12 cellular contexts compared by ENCODE assay signal in the genomic region with DNA sequence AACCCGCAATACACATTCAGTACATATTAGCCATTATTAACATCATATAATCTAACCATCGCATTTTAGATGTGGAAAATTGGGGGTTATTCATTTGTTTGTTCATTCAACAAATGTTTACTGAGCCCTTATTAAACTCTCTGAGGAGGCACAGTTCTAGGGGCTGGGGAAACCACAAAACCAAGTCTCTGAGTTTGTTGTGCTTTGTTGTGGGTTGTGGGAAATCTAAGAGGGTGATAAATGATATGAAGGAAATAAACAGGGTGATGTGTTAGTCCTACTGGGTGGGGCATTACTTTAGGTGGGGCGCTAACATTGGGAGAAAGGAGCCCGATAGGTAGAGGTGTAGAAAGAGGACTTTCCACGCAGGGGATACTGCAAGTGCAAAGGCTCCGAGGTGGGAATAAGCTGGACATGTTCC.
DNase-seq lines count a peak whose midpoint lies in the region; ATAC-seq, FAIRE-seq and TF ChIP-seq lines count a peak whose summit lies in the region.
"Had no signal": no experiment of that assay in that cellular context is flagged by ENCODE, and none has a peak within 500 bp of the region (broad histone marks: within the 10 kb centered on the region; RNA-seq: fewer than 3 reads in every experiment).

No MANE protein-coding gene starts in this region.

- intact Hi-C loops in activated CD4-positive, alpha-beta T cell treated with anti-CD3 and anti-CD28 coated beads, Interleukin-2, amount 10 ng/mL, durations not matched to agents 24 days and 14 days (cut with micrococcal nuclease), result loop anchor here (2.0 kb wide), 1 partner anchor 177 kb away; no protein-coding TSS in a partner anchor
- intact Hi-C loops in PC-3 (cut with micrococcal nuclease), result loop anchor here (2.0 kb wide), 2 partner anchors 45 to 177 kb away; no protein-coding TSS in a partner anchor
- intact Hi-C loops in K562 (cut with micrococcal nuclease), result loop anchor here (2.0 to 10.0 kb wide), 2 partner anchors 139 to 173 kb away; a partner anchor contains a TSS

- H3K4me1 Mint-ChIP-seq in activated CD4-positive, alpha-beta T cell treated with anti-CD3 and anti-CD28 coated beads, Interleukin-2, amount 10 ng/mL, durations not matched to agents 24 days and 14 days, result peaks cover 15% of the 10 kb centered on the region

- peaks cover 16% of the 10 kb centered on the region for H3K27me3 ChIP-seq in PC-3 (ENCODE audit: low read length)
- H3K27me3 ChIP-seq in K562 (ENCODE audit: control insufficient read depth in 2 of 2, insufficient read depth in 2 of 2, low read length in 2 of 2), result peaks cover 8 to 17% of the 10 kb centered on the region in 2 experiments; a peak in 4 of 5 replicates
- H3K27me3 ChIP-seq: gastroesophageal sphincter, testis had no signal

- H3K36me3 Mint-ChIP-seq in activated CD4-positive, alpha-beta T cell treated with anti-CD3 and anti-CD28 coated beads, Interleukin-2, amount 10 ng/mL, durations not matched to agents 24 days and 14 days (ENCODE audit: low read depth), result no peaks in the 10 kb centered on the region

- H3K27ac Mint-ChIP-seq in activated CD4-positive, alpha-beta T cell treated with anti-CD3 and anti-CD28 coated beads, Interleukin-2, amount 10 ng/mL, durations not matched to agents 24 days and 14 days, result peak overlapping the region; percentile 4

- H4K20me1 ChIP-seq in PC-3 (ENCODE audit: low read length) (no peaks in the 10 kb centered on the region), K562 (replicated peaks; ENCODE audit: control insufficient read depth, insufficient read depth, low read length) (no peaks in the 10 kb centered on the region)

- H3K27ac ChIP-seq in PC-3 (ENCODE audit: low read length), result no peak overlapping the region
- no peak overlapping the region for H3K27ac ChIP-seq in K562 (ENCODE audit: extremely low read depth, low read depth, low read length)
- H3K27ac ChIP-seq: dorsolateral prefrontal cortex, gastroesophageal sphincter, testis had no signal

- no peaks in the 10 kb centered on the region for H3K36me3 ChIP-seq in PC-3 (ENCODE audit: low read depth, low read length)
- no peaks in the 10 kb centered on the region for H3K36me3 ChIP-seq in K562 (ENCODE audit: control insufficient read depth, insufficient read depth, low read length)
- H3K36me3 ChIP-seq: gastroesophageal sphincter had no signal

- H3K4me1 ChIP-seq in PC-3 (ENCODE audit: insufficient read depth, low read length), result peaks cover 28% of the 10 kb centered on the region
- no peaks in the 10 kb centered on the region for H3K4me1 ChIP-seq in K562 (replicated peaks in 1 of 2; ENCODE audit: control insufficient read depth in 2 of 2, insufficient read depth in 2 of 2, low read length in 2 of 2)
- H3K4me1 ChIP-seq: testis had no signal

- no peaks in the 10 kb centered on the region for H3F3A ChIP-seq in PC-3 (ENCODE audit: low read length, unreplicated experiment)

- TF ChIP-seq RAD21 in K562 (CRISPR knock-in tag; conservative IDR thresholded peaks at IDR 0.05 in 1 of 2, IDR thresholded peaks at IDR 0.05 in 1 of 2), result no peak

- H3K79me2 ChIP-seq in PC-3 (ENCODE audit: low read length) (no peaks in the 10 kb centered on the region), K562 (ENCODE audit: control insufficient read depth, insufficient read depth, low read length) (no peaks in the 10 kb centered on the region)

- 5% methylated on average over 6 of the region's 6 CpGs for WGBS in K562 (ENCODE audit: insufficient coverage, low coverage, missing lambda C conversion rate)

- no peaks in the 10 kb centered on the region for H3K9me1 ChIP-seq in K562 (ENCODE audit: control insufficient read depth, insufficient read depth, low read length)

- peak overlapping the region; percentile 56 for H3K4me3 Mint-ChIP-seq in activated CD4-positive, alpha-beta T cell treated with anti-CD3 and anti-CD28 coated beads, Interleukin-2, amount 10 ng/mL, durations not matched to agents 24 days and 14 days

- TF ChIP-seq EP300 in K562 (IDR thresholded peaks at IDR 0.05; ENCODE audit: low read length), result no peak

- POLR2A ChIA-PET in PC-3 (lab: Charles Lee; ENCODE audit: unreplicated experiment), result no interaction called here
- POLR2A ChIA-PET in K562 (lab: Yijun Ruan, JAX), result no interaction called here

- in situ Hi-C loops in K562 (cut with MboI), result no loop called here

- H3K9ac ChIP-seq in PC-3 (ENCODE audit: low read length) (no peak overlapping the region), K562 (ENCODE audit: insufficient read depth in 1 of 2, low read depth in 2 of 2, low read length in 2 of 2) (no peak overlapping the region)

- TF ChIP-seq CTCF in PC-3 (conservative IDR thresholded peaks at IDR 0.05; ENCODE audit: low read depth, low read length) (no peak), K562 (IDR thresholded peaks at IDR 0.05 in 2 of 3, conservative IDR thresholded peaks at IDR 0.05 in 1 of 3; ENCODE audit: insufficient read depth in 2 of 3, low read depth in 1 of 3, low read length in 3 of 3) (no peak)

- CTCF ChIA-PET in PC-3 (lab: Charles Lee), result interaction anchor here (0.5 to 1.5 kb wide), 8 partner anchors 28 to 245 kb away, joined by 3 to 8 read pairs (median 4); no protein-coding TSS in a partner anchor
- CTCF ChIA-PET in K562 (lab: Yijun Ruan, JAX; ENCODE audit: low intra/inter-chr PET ratio), result interaction anchor here (0.6 to 1.5 kb wide), 4 partner anchors 139 to 682 kb away, joined by 3 to 12 read pairs (median 5); no protein-coding TSS in a partner anchor

- H3K9me2 ChIP-seq in PC-3 (replicated peaks; ENCODE audit: low read length), result no peaks in the 10 kb centered on the region

- H3K9me3 Mint-ChIP-seq in activated CD4-positive, alpha-beta T cell treated with anti-CD3 and anti-CD28 coated beads, Interleukin-2, amount 10 ng/mL, durations not matched to agents 24 days and 14 days, result no peaks in the 10 kb centered on the region

- H3K4me2 ChIP-seq in PC-3 (ENCODE audit: low read length) (peak overlapping the region; percentile 51), K562 (ENCODE audit: insufficient read depth, low read length) (no peak overlapping the region)

- TF ChIP-seq POLR2A in K562 (conservative IDR thresholded peaks at IDR 0.05), result no peak

- ATAC-seq in PC-3 (peak; percentile 66), K562 (peak; percentile 19; the same call in 2 of the 3 replicates), GM21423 (IDR thresholded peaks at IDR 0.05; ENCODE audit: unreplicated experiment) (no peak)

- H2AFZ ChIP-seq in PC-3 (ENCODE audit: low read length), result peak overlapping the region; percentile 20; the same call in 1 of the 2 replicates
- H2AFZ ChIP-seq in K562 (ENCODE audit: low read depth, low read length), result no peak overlapping the region

- BruUV-seq in PC-3 (replicated peaks; lab: Mats Ljungman, UMichigan) (no TSS peak), K562 (replicated peaks; lab: Mats Ljungman, UMichigan) (no TSS peak)

- H3K4me3 ChIP-seq in PC-3 (ENCODE audit: low read length), result no peak overlapping the region
- no peak overlapping the region for H3K4me3 ChIP-seq in K562
- H3K4me3 ChIP-seq: dorsolateral prefrontal cortex, gastroesophageal sphincter, testis had no signal

- H3K9me3 ChIP-seq in PC-3 (ENCODE audit: low read length) (no peaks in the 10 kb centered on the region), K562 (replicated peaks; ENCODE audit: control insufficient read depth, insufficient read depth, low read depth, low read length) (no peaks in the 10 kb centered on the region)
- H3K9me3 ChIP-seq: gastroesophageal sphincter, testis had no signal

- peaks cover 39% of the 10 kb centered on the region for H3K27me3 Mint-ChIP-seq in activated CD4-positive, alpha-beta T cell treated with anti-CD3 and anti-CD28 coated beads, Interleukin-2, amount 10 ng/mL, durations not matched to agents 24 days and 14 days

- peak; percentile 83 for DNase-seq in activated CD4-positive, alpha-beta T cell treated with anti-CD3 and anti-CD28 coated beads, Interleukin-2, amount 10 ng/mL, durations not matched to agents 24 days and 14 days
- DNase-seq in activated CD4-positive, alpha-beta T cell treated with anti-CD3 and anti-CD28 coated beads for 1 hour, result no peak
- peak; percentile 95 for DNase-seq in PC-3
- no peak for DNase-seq in K562 (ENCODE audit: extremely low read depth in 1 of 4, low spot score in 3 of 4)
- DNase-seq in renal cortical epithelial cell (ENCODE audit: low read depth), result peak; percentile 13
- no peak for DNase-seq in anterior cingulate cortex (lab: John Stamatoyannopoulos, UW)
- no peak for DNase-seq in NCI-H748 treated with DMSO at 0.1 percent for 48 hours (lab: John Stamatoyannopoulos, UW)
- DNase-seq: NCI-H187 treated with DMSO at 0.1 percent for 48 hours had no signal

- no peak for FAIRE-seq in K562 (lab: Jason Lieb, UNC)

TF ChIP-seq in K562, 482 proteins besides CTCF, POLR2A, EP300 and RAD21 (continues in another document):
- TF ChIP-seq MEF2D (tag; conservative IDR thresholded peaks at IDR 0.05; ENCODE audit: low read depth) (no peak), ZNF316 (IDR thresholded peaks at IDR 0.05) (no peak), HNRNPK (IDR thresholded peaks at IDR 0.05; ENCODE audit: low read depth, low read length, poor library complexity, severe bottlenecking) (no peak)
- TF ChIP-seq, protein P1, sequence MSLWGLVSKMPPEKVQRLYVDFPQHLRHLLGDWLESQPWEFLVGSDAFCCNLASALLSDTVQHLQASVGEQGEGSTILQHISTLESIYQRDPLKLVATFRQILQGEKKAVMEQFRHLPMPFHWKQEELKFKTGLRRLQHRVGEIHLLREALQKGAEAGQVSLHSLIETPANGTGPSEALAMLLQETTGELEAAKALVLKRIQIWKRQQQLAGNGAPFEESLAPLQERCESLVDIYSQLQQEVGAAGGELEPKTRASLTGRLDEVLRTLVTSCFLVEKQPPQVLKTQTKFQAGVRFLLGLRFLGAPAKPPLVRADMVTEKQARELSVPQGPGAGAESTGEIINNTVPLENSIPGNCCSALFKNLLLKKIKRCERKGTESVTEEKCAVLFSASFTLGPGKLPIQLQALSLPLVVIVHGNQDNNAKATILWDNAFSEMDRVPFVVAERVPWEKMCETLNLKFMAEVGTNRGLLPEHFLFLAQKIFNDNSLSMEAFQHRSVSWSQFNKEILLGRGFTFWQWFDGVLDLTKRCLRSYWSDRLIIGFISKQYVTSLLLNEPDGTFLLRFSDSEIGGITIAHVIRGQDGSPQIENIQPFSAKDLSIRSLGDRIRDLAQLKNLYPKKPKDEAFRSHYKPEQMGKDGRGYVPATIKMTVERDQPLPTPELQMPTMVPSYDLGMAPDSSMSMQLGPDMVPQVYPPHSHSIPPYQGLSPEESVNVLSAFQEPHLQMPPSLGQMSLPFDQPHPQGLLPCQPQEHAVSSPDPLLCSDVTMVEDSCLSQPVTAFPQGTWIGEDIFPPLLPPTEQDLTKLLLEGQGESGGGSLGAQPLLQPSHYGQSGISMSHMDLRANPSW (CRISPR knock-in tag; IDR thresholded peaks at IDR 0.05), result no peak
- TF ChIP-seq, protein P2, sequence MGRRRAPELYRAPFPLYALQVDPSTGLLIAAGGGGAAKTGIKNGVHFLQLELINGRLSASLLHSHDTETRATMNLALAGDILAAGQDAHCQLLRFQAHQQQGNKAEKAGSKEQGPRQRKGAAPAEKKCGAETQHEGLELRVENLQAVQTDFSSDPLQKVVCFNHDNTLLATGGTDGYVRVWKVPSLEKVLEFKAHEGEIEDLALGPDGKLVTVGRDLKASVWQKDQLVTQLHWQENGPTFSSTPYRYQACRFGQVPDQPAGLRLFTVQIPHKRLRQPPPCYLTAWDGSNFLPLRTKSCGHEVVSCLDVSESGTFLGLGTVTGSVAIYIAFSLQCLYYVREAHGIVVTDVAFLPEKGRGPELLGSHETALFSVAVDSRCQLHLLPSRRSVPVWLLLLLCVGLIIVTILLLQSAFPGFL (CRISPR knock-in tag; IDR thresholded peaks at IDR 0.05), result no peak

Comparison
In these comparisons a context has a peak if more than half of its experiments do, and no peak if none do; other contexts are left out.
1. DNase-seq: peak in activated CD4-positive, alpha-beta T cell treated with anti-CD3 and anti-CD28 coated beads, Interleukin-2, amount 10 ng/mL, durations not matched to agents 24 days and 14 days (single experiment), PC-3 (single experiment) and renal cortical epithelial cell (single experiment); none in activated CD4-positive, alpha-beta T cell treated with anti-CD3 and anti-CD28 coated beads for 1 hour (single experiment), K562 (0 of 4), anterior cingulate cortex (0 of 58) and NCI-H748 treated with DMSO at 0.1 percent for 48 hours (single experiment).